In the genomic region with DNA sequence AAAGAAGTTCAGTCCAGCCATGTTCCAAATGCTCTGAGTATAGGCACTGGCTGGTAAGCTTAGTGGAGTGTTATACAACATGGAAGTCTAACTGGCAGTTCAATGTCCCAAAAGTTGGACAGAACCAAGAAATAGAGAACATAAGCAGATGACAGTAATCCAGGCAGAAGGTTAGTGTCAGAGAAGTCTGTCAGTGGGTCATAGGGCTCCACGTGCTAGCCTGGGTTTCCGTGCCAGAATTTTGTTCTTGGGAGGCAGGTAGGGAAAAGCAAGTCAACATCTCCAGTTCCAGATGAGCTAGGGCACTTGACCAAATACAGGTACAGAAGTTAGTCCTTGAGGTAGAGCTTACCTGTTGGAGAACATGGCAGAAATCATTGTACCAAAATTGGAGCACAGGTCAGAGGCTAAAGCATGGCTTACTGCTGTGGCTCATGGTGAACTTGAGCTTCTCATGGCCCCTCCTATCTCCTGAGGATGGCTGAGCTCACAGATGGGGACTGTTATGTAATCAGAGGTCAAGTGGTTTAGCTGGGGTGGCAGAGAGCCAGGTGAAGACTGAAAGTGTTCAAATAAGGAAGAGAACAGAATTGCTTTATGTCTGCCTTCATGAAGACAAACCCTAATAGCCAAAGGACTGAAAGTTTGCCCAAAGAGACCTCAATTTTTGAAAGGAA, we compare ENCODE assay signal across 9 cellular contexts.
DNase-seq lines count a peak whose midpoint lies in the region; ATAC-seq and TF ChIP-seq lines count a peak whose summit lies in the region.
"Had no signal": no experiment of that assay in that cellular context is flagged by ENCODE, and none has a peak within 500 bp of the region (broad histone marks: within the 10 kb centered on the region; RNA-seq: fewer than 3 reads in every experiment).

No MANE protein-coding gene starts in this region.

- no peak for ATAC-seq in HG03432 (IDR thresholded peaks at IDR 0.05; ENCODE audit: unreplicated experiment)

- H3K27me3 ChIP-seq in left ventricle myocardium inferior (ENCODE audit: low read depth) = no peaks in the 10 kb centered on the region
- no peaks in the 10 kb centered on the region for H3K27me3 ChIP-seq in tibial artery
- H3K27me3 ChIP-seq in MG63 = no peaks in the 10 kb centered on the region; the same call in 1 of the 2 replicates

- no peak for TF ChIP-seq CTCF in left ventricle myocardium inferior (IDR thresholded peaks at IDR 0.05; ENCODE audit: borderline replicate concordance)
- no peak for TF ChIP-seq CTCF in tibial artery (IDR thresholded peaks at IDR 0.05)

- DNase-seq in ACHN = peak; percentile 15
- peak; percentile 53 for DNase-seq in KBM-7
- DNase-seq in SHP77 treated with DMSO at 0.1 percent for 48 hours (lab: John Stamatoyannopoulos, UW) = peak; percentile 80
- DNase-seq in left ventricle myocardium inferior = peak; percentile 73
- DNase-seq in tibial artery = peak; percentile 87 to 94
- no peak for DNase-seq in MG63
- no peak for DNase-seq in posterior vena cava (ENCODE audit: low spot score)
- DNase-seq: DND-41 had no signal

- intact Hi-C loops in left ventricle myocardium inferior (cut with micrococcal nuclease) = no loop called here
- intact Hi-C loops in tibial artery (cut with DNase I; ENCODE audit: low total_unique reads) = no loop called here
- intact Hi-C loops in posterior vena cava (cut with DNase I) = no loop called here

- H3K9me3 ChIP-seq in left ventricle myocardium inferior (replicated peaks) (no peaks in the 10 kb centered on the region), tibial artery (no peaks in the 10 kb centered on the region), MG63 (no peaks in the 10 kb centered on the region)

- H3K4me1 ChIP-seq in left ventricle myocardium inferior (peaks cover 89% of the 10 kb centered on the region), tibial artery (peaks cover 0 to 58% (median 22%) of the 10 kb centered on the region in 4 donors)

- H3K36me3 ChIP-seq in left ventricle myocardium inferior = no peaks in the 10 kb centered on the region
- no peaks in the 10 kb centered on the region for H3K36me3 ChIP-seq in tibial artery
- H3K36me3 ChIP-seq in MG63 = no peaks in the 10 kb centered on the region

- H3K27ac ChIP-seq in left ventricle myocardium inferior (replicated peaks) = peak overlapping the region; percentile 88
- H3K27ac ChIP-seq in tibial artery = no peak overlapping the region

- in situ Hi-C loops in ACHN (cut with HindIII; ENCODE audit: low pct_ligation_motif_present, low pct_unique_long_range_greater_than_20kb, low sequenced_read_pairs) = no loop called here
- in situ Hi-C loops in KBM-7 (cut with MboI; ENCODE audit: low pct_unique_long_range_greater_than_20kb, low sequenced_read_pairs) = no loop called here

- H3K4me3 ChIP-seq in left ventricle myocardium inferior = no peak overlapping the region
- H3K4me3 ChIP-seq in tibial artery = no peak overlapping the region
- H3K4me3 ChIP-seq in MG63 = no peak overlapping the region

Comparison
In these comparisons a context has a peak if more than half of its experiments do, and no peak if none do; other contexts are left out.
1. DNase-seq: peak in ACHN (single experiment), KBM-7 (single experiment), SHP77 treated with DMSO at 0.1 percent for 48 hours (single experiment), left ventricle myocardium inferior (single experiment) and tibial artery (2 of 2); none in MG63 (single experiment) and posterior vena cava (single experiment).